In genomic region chr16:17282247-17282646, GRCh38 we compare ENCODE assay signal across 1 cellular context.
TF ChIP-seq lines count a peak whose summit lies in the region.

No MANE protein-coding gene starts in this region.

TF ChIP-seq in GM12878, 131 proteins besides CTCF, POLR2A, EP300 and RAD21 (continued from another document and continues in another):
- TF ChIP-seq ZNF592 (IDR thresholded peaks at IDR 0.05) (no peak), IKZF2 (IDR thresholded peaks at IDR 0.05) (peak in 1 of 2 experiments; percentile 56; a peak in 2 of 4 replicates), TBL1XR1 (IDR thresholded peaks at IDR 0.05; ENCODE audit: low read depth, low read length) (no peak), MTA2 (IDR thresholded peaks at IDR 0.05; ENCODE audit: low read depth) (no peak), NR2C2 (IDR thresholded peaks at IDR 0.05; ENCODE audit: borderline replicate concordance, control insufficient read depth, insufficient read length, low read depth) (no peak), JUND (IDR thresholded peaks at IDR 0.05; ENCODE audit: low read depth, low read length) (no peak), PKNOX1 (IDR thresholded peaks at IDR 0.05) (no peak), NR2C1 (IDR thresholded peaks at IDR 0.05) (no peak), IRF5 (IDR thresholded peaks at IDR 0.05; ENCODE audit: borderline replicate concordance) (no peak), RELB (IDR thresholded peaks at IDR 0.05; ENCODE audit: low read depth) (0 out of 2 replicates have a peak, but pooled peaks have one; percentile 16), POLR2AphosphoS5 (IDR thresholded peaks at IDR 0.05; ENCODE audit: low read length) (no peak), POLR2AphosphoS2 (IDR thresholded peaks at IDR 0.05; ENCODE audit: low read depth, low read length) (no peak), HDAC6 (IDR thresholded peaks at IDR 0.05; ENCODE audit: unreplicated experiment) (no peak), BCLAF1 (IDR thresholded peaks at IDR 0.05) (no peak), YY1 (IDR thresholded peaks at IDR 0.05; ENCODE audit: low read depth, low read length) (no peak), MEF2B (IDR thresholded peaks at IDR 0.05; ENCODE audit: partially characterized antibody, poor library complexity, severe bottlenecking) (peak; percentile 74), SREBF1 (IDR thresholded peaks at IDR 0.05; ENCODE audit: low read length) (no peak), EED (IDR thresholded peaks at IDR 0.05; ENCODE audit: low read depth) (0 out of 2 replicates have a peak, but pooled peaks have one; percentile 39), ZNF687 (IDR thresholded peaks at IDR 0.05) (no peak), HDAC2 (IDR thresholded peaks at IDR 0.05) (no peak), SMAD1 (IDR thresholded peaks at IDR 0.05; ENCODE audit: low read depth, partially characterized antibody) (no peak), CEBPZ (IDR thresholded peaks at IDR 0.05; ENCODE audit: low read depth, low read length) (no peak), NFIC (IDR thresholded peaks at IDR 0.05; ENCODE audit: low read depth, low read length) (peak; percentile 87), ATF7 (IDR thresholded peaks at IDR 0.05; ENCODE audit: low read depth) (no peak), IKZF1 (conservative IDR thresholded peaks at IDR 0.05) (0 out of 2 replicates have a peak, but pooled peaks have one; percentile 45), SMARCA5 (IDR thresholded peaks at IDR 0.05) (no peak), NBN (IDR thresholded peaks at IDR 0.05) (no peak), KDM1A (IDR thresholded peaks at IDR 0.05; ENCODE audit: borderline replicate concordance) (no peak), BCL11A (IDR thresholded peaks at IDR 0.05; ENCODE audit: low read depth, low read length) (peak; percentile 19; the same call in 1 of the 2 replicates), ZNF207 (IDR thresholded peaks at IDR 0.05; ENCODE audit: borderline replicate concordance) (no peak), CHD1 (IDR thresholded peaks at IDR 0.05; ENCODE audit: low read depth, low read length) (no peak), ZNF24 (IDR thresholded peaks at IDR 0.05) (no peak), ZZZ3 (IDR thresholded peaks at IDR 0.05; ENCODE audit: control insufficient read depth, insufficient read length, low read depth) (no peak), ZSCAN29 (IDR thresholded peaks at IDR 0.05) (no peak), FOXM1 (IDR thresholded peaks at IDR 0.05; ENCODE audit: low read depth, low read length) (peak; percentile 86; the same call in 1 of the 2 replicates), IRF4 (IDR thresholded peaks at IDR 0.05; ENCODE audit: low read depth, low read length) (no peak), STAT3 (IDR thresholded peaks at IDR 0.05; ENCODE audit: low read depth, low read length) (no peak), POU2F2 (IDR thresholded peaks at IDR 0.05; ENCODE audit: borderline replicate concordance, low read depth, low read length) (no peak), SREBF2 (IDR thresholded peaks at IDR 0.05; ENCODE audit: low read length) (no peak), SMC3 (IDR thresholded peaks at IDR 0.05; ENCODE audit: borderline replicate concordance, low read length) (no peak), RFX5 (IDR thresholded peaks at IDR 0.05; ENCODE audit: low read depth, low read length) (no peak), MYC (IDR thresholded peaks at IDR 0.05; ENCODE audit: insufficient read depth, insufficient read length, insufficient replicate concordance, low read length, severe bottlenecking) (no peak), TCF7 (IDR thresholded peaks at IDR 0.05; ENCODE audit: borderline replicate concordance) (no peak)
